Comparison of ENCODE assay signal across 18 cellular contexts in genomic region chr14:75566752-75567151, GRCh38. TPM values are rescaled to one million over a fixed set of nuclear protein-coding genes. Genes with fewer than 3 reads are reported as not detected.
A peak's percentile ranks its signal among the peaks of the same experiment; 100 is the strongest.
DNase-seq lines count a peak whose midpoint lies in the region; ATAC-seq and TF ChIP-seq lines count a peak whose summit lies in the region.
"Had no signal": no experiment of that assay in that cellular context is flagged by ENCODE, and none has a peak within 500 bp of the region (broad histone marks: within the 10 kb centered on the region; RNA-seq: fewer than 3 reads in every experiment).

No MANE protein-coding gene starts in this region.

- CTCF ChIA-PET in activated naive CD4-positive, alpha-beta T cell treated with anti-CD3 and anti-CD28 coated beads for 36 hours (lab: Charles Lee) = interaction anchor here (0.7 to 2.0 kb wide), 27 partner anchors 10 to 261 kb away, joined by 3 to 27 read pairs (median 4); partner anchors contain the start of gene FLVCR2

- H3K27ac Mint-ChIP-seq in activated naive CD4-positive, alpha-beta T cell treated with anti-CD3 and anti-CD28 coated beads for 36 hours = peak overlapping the region; percentile 85
- peak overlapping the region; percentile 91 for H3K27ac Mint-ChIP-seq in activated naive CD8-positive, alpha-beta T cell treated with anti-CD3 and anti-CD28 coated beads, Interleukin-2, amount 50 U/mL, for 24 hours
- peak overlapping the region; percentile 98 to 100 for H3K27ac Mint-ChIP-seq in stimulated activated naive CD8-positive, alpha-beta T cell treated with anti-CD3 and anti-CD28 coated beads, Interleukin-15, amount 100 ng/mL, for 72 hours
- H3K27ac Mint-ChIP-seq: brain had no signal

- no peak for DNase-seq in activated naive CD4-positive, alpha-beta T cell treated with anti-CD3 and anti-CD28 coated beads for 36 hours
- DNase-seq in activated naive CD4-positive, alpha-beta T cell treated with Interleukin-2 at 50 U/mL for 16 hours = no peak
- DNase-seq in activated naive CD8-positive, alpha-beta T cell treated with anti-CD3 and anti-CD28 coated beads, Interleukin-2, amount 50 U/mL, for 24 hours = no peak
- no peak for DNase-seq in stimulated activated naive CD8-positive, alpha-beta T cell treated with anti-CD3 and anti-CD28 coated beads, Interleukin-15, amount 100 ng/mL, for 72 hours
- DNase-seq: colonic mucosa, heart left ventricle, left ventricle myocardium superior, mucosa of descending colon, NCI-H2029 treated with DMSO at 0.1 percent for 48 hours, NCI-H446 treated with DMSO at 0.1 percent for 48 hours, retina had no signal

- no peaks in the 10 kb centered on the region for H3K27me3 Mint-ChIP-seq in activated naive CD4-positive, alpha-beta T cell treated with anti-CD3 and anti-CD28 coated beads for 36 hours (ENCODE audit: low read depth)
- peaks cover 3% of the 10 kb centered on the region for H3K27me3 Mint-ChIP-seq in activated naive CD8-positive, alpha-beta T cell treated with anti-CD3 and anti-CD28 coated beads, Interleukin-2, amount 50 U/mL, for 24 hours
- no peaks in the 10 kb centered on the region for H3K27me3 Mint-ChIP-seq in stimulated activated naive CD8-positive, alpha-beta T cell treated with anti-CD3 and anti-CD28 coated beads, Interleukin-15, amount 100 ng/mL, for 72 hours

- no peak for ATAC-seq in activated naive CD8-positive, alpha-beta T cell treated with anti-CD3 and anti-CD28 coated beads, Interleukin-2, amount 50 U/mL, for 24 hours
- no peak for ATAC-seq in stimulated activated naive CD8-positive, alpha-beta T cell treated with anti-CD3 and anti-CD28 coated beads, Interleukin-15, amount 100 ng/mL, for 72 hours
- ATAC-seq in HG03108 (IDR thresholded peaks at IDR 0.05; ENCODE audit: unreplicated experiment) (no peak), GM18498 (IDR thresholded peaks at IDR 0.05; ENCODE audit: unreplicated experiment) (no peak), GM19463 (IDR thresholded peaks at IDR 0.05; ENCODE audit: unreplicated experiment) (no peak)
- ATAC-seq: SK-N-SH treated with all-trans-retinoic acid at 6 μM for 48 hours had no signal

- H3K27ac ChIP-seq in VCaP = peak overlapping the region; percentile 63
- H3K27ac ChIP-seq: colonic mucosa, heart left ventricle, KMS-11 had no signal

- peaks cover 77% of the 10 kb centered on the region for H3K4me1 Mint-ChIP-seq in activated naive CD4-positive, alpha-beta T cell treated with anti-CD3 and anti-CD28 coated beads for 36 hours (ENCODE audit: low read depth)
- H3K4me1 Mint-ChIP-seq in activated naive CD8-positive, alpha-beta T cell treated with anti-CD3 and anti-CD28 coated beads, Interleukin-2, amount 50 U/mL, for 24 hours = peaks cover 78% of the 10 kb centered on the region
- peaks cover 82% of the 10 kb centered on the region for H3K4me1 Mint-ChIP-seq in stimulated activated naive CD8-positive, alpha-beta T cell treated with anti-CD3 and anti-CD28 coated beads, Interleukin-15, amount 100 ng/mL, for 72 hours
- H3K4me1 Mint-ChIP-seq: brain had no signal

- no peak for TF ChIP-seq CTCF in VCaP (conservative IDR thresholded peaks at IDR 0.05)

- peak overlapping the region; percentile 63 for H3K4me3 Mint-ChIP-seq in activated naive CD4-positive, alpha-beta T cell treated with anti-CD3 and anti-CD28 coated beads for 36 hours
- H3K4me3 Mint-ChIP-seq in activated naive CD8-positive, alpha-beta T cell treated with anti-CD3 and anti-CD28 coated beads, Interleukin-2, amount 50 U/mL, for 24 hours = peak overlapping the region; percentile 44
- peak overlapping the region; percentile 77 to 92 for H3K4me3 Mint-ChIP-seq in stimulated activated naive CD8-positive, alpha-beta T cell treated with anti-CD3 and anti-CD28 coated beads, Interleukin-15, amount 100 ng/mL, for 72 hours
- H3K4me3 Mint-ChIP-seq: brain had no signal

- H3K36me3 Mint-ChIP-seq in activated naive CD4-positive, alpha-beta T cell treated with anti-CD3 and anti-CD28 coated beads for 36 hours (ENCODE audit: low read depth) = no peaks in the 10 kb centered on the region
- peaks cover 1% of the 10 kb centered on the region for H3K36me3 Mint-ChIP-seq in activated naive CD8-positive, alpha-beta T cell treated with anti-CD3 and anti-CD28 coated beads, Interleukin-2, amount 50 U/mL, for 24 hours (ENCODE audit: low read depth)
- H3K36me3 Mint-ChIP-seq: brain had no signal

- H3K9me3 Mint-ChIP-seq in activated naive CD4-positive, alpha-beta T cell treated with anti-CD3 and anti-CD28 coated beads for 36 hours = peaks cover 3% of the 10 kb centered on the region
- H3K9me3 Mint-ChIP-seq in activated naive CD8-positive, alpha-beta T cell treated with anti-CD3 and anti-CD28 coated beads, Interleukin-2, amount 50 U/mL, for 24 hours = no peaks in the 10 kb centered on the region
- H3K9me3 Mint-ChIP-seq in stimulated activated naive CD8-positive, alpha-beta T cell treated with anti-CD3 and anti-CD28 coated beads, Interleukin-15, amount 100 ng/mL, for 72 hours = peaks cover 0 to 6% of the 10 kb centered on the region in 2 donors

- intact Hi-C loops in activated naive CD4-positive, alpha-beta T cell treated with anti-CD3 and anti-CD28 coated beads for 36 hours (cut with micrococcal nuclease) = loop anchor here (1.0 to 10.0 kb wide), 10 partner anchors 24 to 802 kb away; partner anchors contain the start of genes BATF, TMED10 and YLPM1

RNA-seq across cellular contexts. Expression of gene FLVCR2, which starts 11.7 kb away (rescaled TPM):
- total RNA-seq in activated naive CD4-positive, alpha-beta T cell treated with anti-CD3 and anti-CD28 coated beads for 36 hours = 10 to 100 TPM in 1 of 2 experiments, 1 to 10 TPM in 1; 5.8 to 10.4 TPM

RNA-seq across cellular contexts. Expression of gene BATF, which starts 44.5 kb away (rescaled TPM):
- total RNA-seq in activated naive CD4-positive, alpha-beta T cell treated with anti-CD3 and anti-CD28 coated beads for 36 hours = 100 to 1,000 TPM; 178 to 179 TPM
